In genomic region chr15:96135166-96136093, GRCh38 we compare ENCODE assay signal across 25 cellular contexts.
"Had no signal": no experiment of that assay in that cellular context is flagged by ENCODE, and none has a peak within 500 bp of the region (broad histone marks: within the 10 kb centered on the region; RNA-seq: fewer than 3 reads in every experiment).

No MANE protein-coding gene starts in this region.

- H3K36me3 ChIP-seq: SJCRH30 had no signal

- H3K4me1 ChIP-seq: SJCRH30 had no signal

- H3K4me2 ChIP-seq: KMS-11 had no signal

- H3K9me3 ChIP-seq: SJCRH30 had no signal

- H3K27ac ChIP-seq: KMS-11, SJCRH30 had no signal

- FAIRE-seq: HepG2 had no signal

- H3K9ac ChIP-seq: KMS-11 had no signal

- H3K4me3 ChIP-seq: SJCRH30 had no signal

- ATAC-seq: HepG2, Panc1, PC-3, Right ventricle myocardium inferior, SK-N-SH treated with all-trans-retinoic acid at 6 μM for 48 hours had no signal

- H3K27me3 ChIP-seq: SJCRH30 had no signal

- DNase-seq: IMR-90, Kasumi-1, MV-4-11, NCI-H1092, NCI-H1105 treated with DMSO at 0.1 percent for 48 hours, NCI-H1417 treated with DMSO at 0.1 percent for 48 hours, NCI-H146, NCI-H1694 treated with DMSO at 0.1 percent for 48 hours, NCI-H1930, NCI-H2081, NCI-H2107, NCI-H226, NCI-H446, NCI-H510A, NCI-H524 treated with DMSO at 0.1 percent for 48 hours, NCI-H69, NCI-H774, PC-3, SHP77 treated with DMSO at 0.1 percent for 48 hours, SJCRH30 had no signal
